In the genomic region with DNA sequence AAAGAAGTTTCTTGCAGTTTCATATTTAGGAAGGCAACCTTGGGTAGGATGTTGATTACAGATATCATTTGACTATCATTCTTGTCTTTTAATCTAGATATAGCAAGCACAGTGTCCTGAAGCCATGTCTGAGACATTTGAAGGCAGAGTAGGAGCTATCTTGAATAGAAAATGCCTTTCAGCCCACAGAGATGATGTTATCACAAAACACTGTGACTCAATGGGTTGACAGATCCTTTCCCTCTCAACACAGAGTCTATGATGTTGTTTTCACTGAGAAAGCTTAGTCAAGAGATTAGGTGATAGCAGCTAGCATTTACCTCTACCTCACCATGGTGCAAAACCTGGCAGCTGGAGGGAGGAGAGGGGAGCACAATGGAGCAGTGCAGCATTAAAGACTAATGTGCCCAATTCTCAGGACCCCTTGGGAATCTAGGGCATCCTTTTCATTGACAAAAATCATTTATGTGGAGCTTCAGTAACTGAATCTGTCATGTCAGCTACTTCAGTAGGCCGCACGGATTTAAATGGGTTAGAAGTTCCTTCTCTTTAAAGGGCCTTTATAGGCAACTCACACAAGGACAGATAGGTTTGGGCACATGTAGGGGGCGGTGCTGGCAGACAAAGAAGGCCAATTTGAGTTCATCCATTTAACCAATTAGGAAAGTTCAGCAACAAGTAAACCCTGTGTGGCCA, we compare ENCODE assay signal across 1 cellular context.
TF ChIP-seq lines count a peak whose summit lies in the region.

No MANE protein-coding gene starts in this region.

TF ChIP-seq in GM23338, 12 proteins besides CTCF, POLR2A, EP300 and RAD21 (continued from another document):
- TF ChIP-seq, protein P1, sequence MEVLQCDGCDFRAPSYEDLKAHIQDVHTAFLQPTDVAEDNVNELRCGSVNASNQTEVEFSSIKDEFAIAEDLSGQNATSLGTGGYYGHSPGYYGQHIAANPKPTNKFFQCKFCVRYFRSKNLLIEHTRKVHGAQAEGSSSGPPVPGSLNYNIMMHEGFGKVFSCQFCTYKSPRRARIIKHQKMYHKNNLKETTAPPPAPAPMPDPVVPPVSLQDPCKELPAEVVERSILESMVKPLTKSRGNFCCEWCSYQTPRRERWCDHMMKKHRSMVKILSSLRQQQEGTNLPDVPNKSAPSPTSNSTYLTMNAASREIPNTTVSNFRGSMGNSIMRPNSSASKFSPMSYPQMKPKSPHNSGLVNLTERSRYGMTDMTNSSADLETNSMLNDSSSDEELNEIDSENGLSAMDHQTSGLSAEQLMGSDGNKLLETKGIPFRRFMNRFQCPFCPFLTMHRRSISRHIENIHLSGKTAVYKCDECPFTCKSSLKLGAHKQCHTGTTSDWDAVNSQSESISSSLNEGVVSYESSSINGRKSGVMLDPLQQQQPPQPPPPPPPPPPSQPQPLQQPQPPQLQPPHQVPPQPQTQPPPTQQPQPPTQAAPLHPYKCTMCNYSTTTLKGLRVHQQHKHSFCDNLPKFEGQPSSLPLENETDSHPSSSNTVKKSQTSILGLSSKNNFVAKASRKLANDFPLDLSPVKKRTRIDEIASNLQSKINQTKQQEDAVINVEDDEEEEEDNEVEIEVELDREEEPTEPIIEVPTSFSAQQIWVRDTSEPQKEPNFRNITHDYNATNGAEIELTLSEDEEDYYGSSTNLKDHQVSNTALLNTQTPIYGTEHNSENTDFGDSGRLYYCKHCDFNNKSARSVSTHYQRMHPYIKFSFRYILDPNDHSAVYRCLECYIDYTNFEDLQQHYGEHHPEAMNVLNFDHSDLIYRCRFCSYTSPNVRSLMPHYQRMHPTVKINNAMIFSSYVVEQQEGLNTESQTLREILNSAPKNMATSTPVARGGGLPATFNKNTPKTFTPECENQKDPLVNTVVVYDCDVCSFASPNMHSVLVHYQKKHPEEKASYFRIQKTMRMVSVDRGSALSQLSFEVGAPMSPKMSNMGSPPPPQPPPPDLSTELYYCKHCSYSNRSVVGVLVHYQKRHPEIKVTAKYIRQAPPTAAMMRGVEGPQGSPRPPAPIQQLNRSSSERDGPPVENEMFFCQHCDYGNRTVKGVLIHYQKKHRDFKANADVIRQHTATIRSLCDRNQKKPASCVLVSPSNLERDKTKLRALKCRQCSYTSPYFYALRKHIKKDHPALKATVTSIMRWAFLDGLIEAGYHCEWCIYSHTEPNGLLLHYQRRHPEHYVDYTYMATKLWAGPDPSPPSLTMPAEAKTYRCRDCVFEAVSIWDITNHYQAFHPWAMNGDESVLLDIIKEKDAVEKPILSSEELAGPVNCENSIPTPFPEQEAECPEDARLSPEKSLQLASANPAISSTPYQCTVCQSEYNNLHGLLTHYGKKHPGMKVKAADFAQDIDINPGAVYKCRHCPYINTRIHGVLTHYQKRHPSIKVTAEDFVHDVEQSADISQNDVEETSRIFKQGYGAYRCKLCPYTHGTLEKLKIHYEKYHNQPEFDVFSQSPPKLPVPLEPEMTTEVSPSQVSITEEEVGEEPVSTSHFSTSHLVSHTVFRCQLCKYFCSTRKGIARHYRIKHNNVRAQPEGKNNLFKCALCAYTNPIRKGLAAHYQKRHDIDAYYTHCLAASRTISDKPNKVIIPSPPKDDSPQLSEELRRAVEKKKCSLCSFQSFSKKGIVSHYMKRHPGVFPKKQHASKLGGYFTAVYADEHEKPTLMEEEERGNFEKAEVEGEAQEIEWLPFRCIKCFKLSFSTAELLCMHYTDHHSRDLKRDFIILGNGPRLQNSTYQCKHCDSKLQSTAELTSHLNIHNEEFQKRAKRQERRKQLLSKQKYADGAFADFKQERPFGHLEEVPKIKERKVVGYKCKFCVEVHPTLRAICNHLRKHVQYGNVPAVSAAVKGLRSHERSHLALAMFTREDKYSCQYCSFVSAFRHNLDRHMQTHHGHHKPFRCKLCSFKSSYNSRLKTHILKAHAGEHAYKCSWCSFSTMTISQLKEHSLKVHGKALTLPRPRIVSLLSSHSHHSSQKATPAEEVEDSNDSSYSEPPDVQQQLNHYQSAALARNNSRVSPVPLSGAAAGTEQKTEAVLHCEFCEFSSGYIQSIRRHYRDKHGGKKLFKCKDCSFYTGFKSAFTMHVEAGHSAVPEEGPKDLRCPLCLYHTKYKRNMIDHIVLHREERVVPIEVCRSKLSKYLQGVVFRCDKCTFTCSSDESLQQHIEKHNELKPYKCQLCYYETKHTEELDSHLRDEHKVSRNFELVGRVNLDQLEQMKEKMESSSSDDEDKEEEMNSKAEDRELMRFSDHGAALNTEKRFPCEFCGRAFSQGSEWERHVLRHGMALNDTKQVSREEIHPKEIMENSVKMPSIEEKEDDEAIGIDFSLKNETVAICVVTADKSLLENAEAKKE (CRISPR knock-in tag; IDR thresholded peaks at IDR 0.05) = no peak
- TF ChIP-seq, protein P2, sequence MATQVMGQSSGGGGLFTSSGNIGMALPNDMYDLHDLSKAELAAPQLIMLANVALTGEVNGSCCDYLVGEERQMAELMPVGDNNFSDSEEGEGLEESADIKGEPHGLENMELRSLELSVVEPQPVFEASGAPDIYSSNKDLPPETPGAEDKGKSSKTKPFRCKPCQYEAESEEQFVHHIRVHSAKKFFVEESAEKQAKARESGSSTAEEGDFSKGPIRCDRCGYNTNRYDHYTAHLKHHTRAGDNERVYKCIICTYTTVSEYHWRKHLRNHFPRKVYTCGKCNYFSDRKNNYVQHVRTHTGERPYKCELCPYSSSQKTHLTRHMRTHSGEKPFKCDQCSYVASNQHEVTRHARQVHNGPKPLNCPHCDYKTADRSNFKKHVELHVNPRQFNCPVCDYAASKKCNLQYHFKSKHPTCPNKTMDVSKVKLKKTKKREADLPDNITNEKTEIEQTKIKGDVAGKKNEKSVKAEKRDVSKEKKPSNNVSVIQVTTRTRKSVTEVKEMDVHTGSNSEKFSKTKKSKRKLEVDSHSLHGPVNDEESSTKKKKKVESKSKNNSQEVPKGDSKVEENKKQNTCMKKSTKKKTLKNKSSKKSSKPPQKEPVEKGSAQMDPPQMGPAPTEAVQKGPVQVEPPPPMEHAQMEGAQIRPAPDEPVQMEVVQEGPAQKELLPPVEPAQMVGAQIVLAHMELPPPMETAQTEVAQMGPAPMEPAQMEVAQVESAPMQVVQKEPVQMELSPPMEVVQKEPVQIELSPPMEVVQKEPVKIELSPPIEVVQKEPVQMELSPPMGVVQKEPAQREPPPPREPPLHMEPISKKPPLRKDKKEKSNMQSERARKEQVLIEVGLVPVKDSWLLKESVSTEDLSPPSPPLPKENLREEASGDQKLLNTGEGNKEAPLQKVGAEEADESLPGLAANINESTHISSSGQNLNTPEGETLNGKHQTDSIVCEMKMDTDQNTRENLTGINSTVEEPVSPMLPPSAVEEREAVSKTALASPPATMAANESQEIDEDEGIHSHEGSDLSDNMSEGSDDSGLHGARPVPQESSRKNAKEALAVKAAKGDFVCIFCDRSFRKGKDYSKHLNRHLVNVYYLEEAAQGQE (IDR thresholded peaks at IDR 0.05; ENCODE audit: unreplicated experiment) = no peak
- TF ChIP-seq NANOG (IDR thresholded peaks at IDR 0.05; ENCODE audit: borderline replicate concordance) (no peak), ZNF114 (CRISPR knock-in tag; IDR thresholded peaks at IDR 0.05) (no peak), POLR2AphosphoS5 (IDR thresholded peaks at IDR 0.05; ENCODE audit: low read depth) (no peak)
- TF ChIP-seq, protein P3, sequence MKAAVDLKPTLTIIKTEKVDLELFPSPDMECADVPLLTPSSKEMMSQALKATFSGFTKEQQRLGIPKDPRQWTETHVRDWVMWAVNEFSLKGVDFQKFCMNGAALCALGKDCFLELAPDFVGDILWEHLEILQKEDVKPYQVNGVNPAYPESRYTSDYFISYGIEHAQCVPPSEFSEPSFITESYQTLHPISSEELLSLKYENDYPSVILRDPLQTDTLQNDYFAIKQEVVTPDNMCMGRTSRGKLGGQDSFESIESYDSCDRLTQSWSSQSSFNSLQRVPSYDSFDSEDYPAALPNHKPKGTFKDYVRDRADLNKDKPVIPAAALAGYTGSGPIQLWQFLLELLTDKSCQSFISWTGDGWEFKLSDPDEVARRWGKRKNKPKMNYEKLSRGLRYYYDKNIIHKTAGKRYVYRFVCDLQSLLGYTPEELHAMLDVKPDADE (IDR thresholded peaks at IDR 0.05) = no peak
TF ChIP-seq in GM23338: peak in this region for 0.
